Comparison of ENCODE assay signal across 26 cellular contexts in the genomic region with DNA sequence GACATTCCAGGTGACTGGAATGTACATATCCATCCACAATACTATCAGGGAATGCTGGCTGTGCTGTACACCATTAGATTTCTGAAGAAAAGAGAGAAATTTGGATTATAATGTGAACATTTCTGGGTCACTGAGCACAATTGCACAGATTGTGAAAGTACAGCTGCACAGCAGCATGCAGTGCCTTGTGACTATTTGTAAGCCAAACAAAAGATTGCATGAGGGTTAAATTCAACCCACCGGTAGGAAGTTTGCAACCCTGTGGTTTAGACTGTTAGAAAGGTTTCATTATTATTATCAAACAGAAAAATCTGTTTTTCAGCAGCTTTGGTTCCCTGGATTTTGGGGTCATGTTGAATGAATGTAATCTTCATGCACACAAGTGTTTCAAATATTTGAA. TPM values are rescaled to one million over a fixed set of nuclear protein-coding genes. Genes with fewer than 3 reads are reported as not detected.
DNase-seq lines count a peak whose midpoint lies in the region; ATAC-seq, FAIRE-seq and TF ChIP-seq lines count a peak whose summit lies in the region.
"Had no signal": no experiment of that assay in that cellular context is flagged by ENCODE, and none has a peak within 500 bp of the region (broad histone marks: within the 10 kb centered on the region; RNA-seq: fewer than 3 reads in every experiment).

No MANE protein-coding gene starts in this region.

- H2BK5ac ChIP-seq in IMR-90 (ENCODE audit: low read depth, low read length, poor library complexity, severe bottlenecking) (no peak overlapping the region), neuronal stem cell (ENCODE audit: low read length) (no peak overlapping the region)

- no peak overlapping the region for H4K91ac ChIP-seq in IMR-90 (ENCODE audit: insufficient read depth, low read depth, low read length)
- no peak overlapping the region for H4K91ac ChIP-seq in neuronal stem cell (ENCODE audit: low read depth, low read length, poor library complexity)

- no peak for ATAC-seq in IMR-90 (ENCODE audit: low read depth)
- ATAC-seq in activated CD8-positive, alpha-beta T cell treated with anti-CD3 and anti-CD28 coated beads for 36 hours, result peak; percentile 24
- no peak for ATAC-seq in HG02938 (IDR thresholded peaks at IDR 0.05; ENCODE audit: unreplicated experiment)
- ATAC-seq: HepG2, WTC11 had no signal

- BruUV-seq in IMR-90 (replicated peaks; lab: Mats Ljungman, UMichigan), result no TSS peak

- no peak overlapping the region for H3K4me3 ChIP-seq in IMR-90 (ENCODE audit: insufficient read depth, low read depth, low read length)
- H3K4me3 ChIP-seq in neuronal stem cell (ENCODE audit: low read length in 2 of 2), result no peak overlapping the region
- H3K4me3 ChIP-seq: tibial nerve had no signal

- FAIRE-seq in urothelium cell line (lab: Jason Lieb, UNC), result no peak
- FAIRE-seq: GM12892, HepG2, kidney had no signal

- H3K9me3 Mint-ChIP-seq in activated CD8-positive, alpha-beta T cell treated with anti-CD3 and anti-CD28 coated beads for 36 hours, result peaks cover 9% of the 10 kb centered on the region
- H3K9me3 Mint-ChIP-seq: central memory CD8-positive, alpha-beta T cell had no signal

- H3K4me1 Mint-ChIP-seq in activated CD8-positive, alpha-beta T cell treated with anti-CD3 and anti-CD28 coated beads for 36 hours (ENCODE audit: low read depth), result peaks cover 14% of the 10 kb centered on the region
- H3K4me1 Mint-ChIP-seq: central memory CD8-positive, alpha-beta T cell had no signal

- no peaks in the 10 kb centered on the region for H3K36me3 ChIP-seq in IMR-90 (ENCODE audit: control insufficient read depth, insufficient read depth, low read length)
- no peaks in the 10 kb centered on the region for H3K36me3 ChIP-seq in neuronal stem cell (replicated peaks in 1 of 2; ENCODE audit: control insufficient read depth in 2 of 2, insufficient read depth in 2 of 2, low read length in 2 of 2)
- H3K36me3 ChIP-seq: tibial nerve had no signal

- H2BK15ac ChIP-seq in IMR-90 (ENCODE audit: low read depth, low read length) (no peak overlapping the region), neuronal stem cell (ENCODE audit: low read length) (no peak overlapping the region)

- H3K18ac ChIP-seq in IMR-90 (ENCODE audit: low read depth, low read length), result no peak overlapping the region
- no peak overlapping the region for H3K18ac ChIP-seq in neuronal stem cell (ENCODE audit: low read length)

- DNase-seq in SKM-1 treated with dmso at 0.1 percent for 144 hours (lab: John Stamatoyannopoulos, UW; ENCODE audit: unreplicated experiment), result peak; percentile 12
- DNase-seq in SKM-1 (lab: John Stamatoyannopoulos, UW; ENCODE audit: unreplicated experiment), result no peak
- peak; percentile 5 for DNase-seq in IMR-90
- DNase-seq in activated CD8-positive, alpha-beta T cell treated with anti-CD3 and anti-CD28 coated beads for 36 hours, result no peak
- DNase-seq in neuronal stem cell (ENCODE audit: low spot score), result peak; percentile 18
- no peak for DNase-seq in urothelium cell line (ENCODE audit: low spot score)
- no peak for DNase-seq in NCI-H1436 treated with DMSO at 0.1 percent for 48 hours (lab: John Stamatoyannopoulos, UW)
- DNase-seq: activated effector memory CD4-positive, alpha-beta T cell treated with anti-CD3 and anti-CD28 coated beads, Interleukin-2, amount 50 U/mL, for 16 hours; amniotic stem cell; effector memory CD4-positive, alpha-beta T cell; GDM1; hippocampal formation; kidney; MM.1S; NCI-H2029 treated with DMSO at 0.1 percent for 48 hours; NCI-H510A; SHP77; stimulated activated naive B cell treated with anti-CD40 and anti-IgM and Interleukin-4, amounts not matched to agents 10 μg/mL and 1 μg/mL and 100 μg/mL, for 72 hours had no signal

- no peak overlapping the region for H2BK20ac ChIP-seq in IMR-90 (ENCODE audit: low read depth, low read length)

- H3K23ac ChIP-seq in IMR-90 (ENCODE audit: low read depth, low read length) (no peak overlapping the region), neuronal stem cell (ENCODE audit: low read depth, low read length, poor library complexity) (no peak overlapping the region)

- H3K9me3 ChIP-seq in IMR-90 (ENCODE audit: control insufficient read depth, insufficient read depth, low read length) (no peaks in the 10 kb centered on the region), neuronal stem cell (replicated peaks in 1 of 2; ENCODE audit: control insufficient read depth in 2 of 2, insufficient read depth in 1 of 2, low read depth in 1 of 2, low read length in 2 of 2) (peaks cover 5 to 7% of the 10 kb centered on the region in 2 donors)

- H2BK120ac ChIP-seq in IMR-90 (ENCODE audit: low read depth, low read length) (no peak overlapping the region), neuronal stem cell (ENCODE audit: low read depth, low read length) (no peak overlapping the region)

- dilution Hi-C loops in IMR-90 (cut with HindIII; ENCODE audit: low sequenced_read_pairs, unreplicated experiment), result no loop called here

- peaks cover 2% of the 10 kb centered on the region for H3K9me1 ChIP-seq in IMR-90 (ENCODE audit: insufficient read depth, low read length)

- no peak overlapping the region for H2AK9ac ChIP-seq in IMR-90 (replicated peaks; ENCODE audit: low read depth, low read length, poor library complexity)

- no peak overlapping the region for H3K27ac ChIP-seq in IMR-90 (ENCODE audit: insufficient read depth, low read length)
- peak overlapping the region; percentile 63 for H3K27ac ChIP-seq in neuronal stem cell (replicated peaks; ENCODE audit: low read length)
- H3K27ac ChIP-seq: tibial nerve had no signal

- no peak overlapping the region for H3K9ac ChIP-seq in IMR-90 (ENCODE audit: low read depth, low read length)
- no peak overlapping the region for H3K9ac ChIP-seq in neuronal stem cell (ENCODE audit: low read depth, low read length, poor library complexity)

- H4K8ac ChIP-seq in IMR-90 (ENCODE audit: low read depth in 2 of 2, low read length in 2 of 2) (no peak overlapping the region), neuronal stem cell (ENCODE audit: low read depth, low read length) (no peak overlapping the region)

- no peak for TF ChIP-seq RAD21 in IMR-90 (IDR thresholded peaks at IDR 0.05; ENCODE audit: low read length)

- TF ChIP-seq POLR2A in IMR-90 (IDR thresholded peaks at IDR 0.05; ENCODE audit: low read depth, low read length), result no peak

- no peak overlapping the region for H3K4me2 ChIP-seq in IMR-90 (ENCODE audit: low read depth, low read length)
- no peak overlapping the region for H3K4me2 ChIP-seq in neuronal stem cell (ENCODE audit: insufficient read depth, low read length, poor library complexity, severe bottlenecking)

- no peak overlapping the region for H2AK5ac ChIP-seq in IMR-90 (ENCODE audit: low read depth, low read length)
- no peak overlapping the region for H2AK5ac ChIP-seq in neuronal stem cell (ENCODE audit: low read depth, low read length)

- H3K27me3 Mint-ChIP-seq in activated CD8-positive, alpha-beta T cell treated with anti-CD3 and anti-CD28 coated beads for 36 hours, result peaks cover 2% of the 10 kb centered on the region
- H3K27me3 Mint-ChIP-seq: central memory CD8-positive, alpha-beta T cell; memory B cell; progenitor cell of endocrine pancreas; stimulated activated naive B cell treated with anti-CD40 and anti-IgM and Interleukin-4, amounts not matched to agents 10 μg/mL and 1 μg/mL and 100 μg/mL, for 72 hours had no signal

- H4K5ac ChIP-seq in IMR-90 (ENCODE audit: low read depth, low read length), result no peak overlapping the region

- no peak overlapping the region for H3K27ac Mint-ChIP-seq in activated CD8-positive, alpha-beta T cell treated with anti-CD3 and anti-CD28 coated beads for 36 hours
- H3K27ac Mint-ChIP-seq: memory B cell; progenitor cell of endocrine pancreas; stimulated activated naive B cell treated with anti-CD40 and anti-IgM and Interleukin-4, amounts not matched to agents 10 μg/mL and 1 μg/mL and 100 μg/mL, for 72 hours; WTC11 had no signal

- H3K56ac ChIP-seq in IMR-90 (ENCODE audit: extremely low read depth, insufficient read depth, low read length), result no peak overlapping the region

- H3K27me3 ChIP-seq in IMR-90 (ENCODE audit: control insufficient read depth, insufficient read depth, low read length), result no peaks in the 10 kb centered on the region
- H3K27me3 ChIP-seq in neuronal stem cell (ENCODE audit: control insufficient read depth in 3 of 3, insufficient read depth in 3 of 3, low read depth in 1 of 3, low read length in 3 of 3), result peaks cover 0 to 50% (median 0%) of the 10 kb centered on the region in 3 experiments
- H3K27me3 ChIP-seq: tibial nerve had no signal

- intact Hi-C loops in IMR-90 (cut with micrococcal nuclease), result no loop called here
- intact Hi-C loops in activated CD8-positive, alpha-beta T cell treated with anti-CD3 and anti-CD28 coated beads for 36 hours (cut with micrococcal nuclease), result no loop called here

- H3K14ac ChIP-seq in IMR-90 (replicated peaks; ENCODE audit: low read depth, low read length) (no peak overlapping the region), neuronal stem cell (ENCODE audit: low read length) (no peak overlapping the region)

- CTCF ChIA-PET in IMR-90 (lab: Yijun Ruan, JAX), result interaction anchor here (0.6 to 0.8 kb wide), 2 partner anchors 1427 to 1855 kb away, joined by 3 read pairs; no protein-coding TSS in a partner anchor
- CTCF ChIA-PET in activated CD8-positive, alpha-beta T cell treated with anti-CD3 and anti-CD28 coated beads for 36 hours (lab: Charles Lee), result no interaction called here

- H2AFZ ChIP-seq in IMR-90 (replicated peaks; ENCODE audit: low read length, poor library complexity) (no peak overlapping the region), neuronal stem cell (ENCODE audit: low read length) (no peak overlapping the region)

- no peak overlapping the region for H3K4me3 Mint-ChIP-seq in activated CD8-positive, alpha-beta T cell treated with anti-CD3 and anti-CD28 coated beads for 36 hours
- H3K4me3 Mint-ChIP-seq: central memory CD8-positive, alpha-beta T cell; memory B cell; stimulated activated naive B cell treated with anti-CD40 and anti-IgM and Interleukin-4, amounts not matched to agents 10 μg/mL and 1 μg/mL and 100 μg/mL, for 72 hours; WTC11 had no signal

- no CpG with 5 or more reads among the region's 1 CpG for WGBS in IMR-90 (ENCODE audit: extremely low coverage in 2 of 2, insufficient read length in 1 of 2), 2 experiments
- WGBS in neuronal stem cell (ENCODE audit: extremely low coverage in 2 of 2, insufficient read length in 2 of 2, insufficient replicate concordance in 1 of 2), 2 donors, result no CpG with 5 or more reads among the region's 1 CpG

- no peak overlapping the region for H3K4ac ChIP-seq in IMR-90 (ENCODE audit: low read depth, low read length)
- H3K4ac ChIP-seq in neuronal stem cell (ENCODE audit: low read length), result no peak overlapping the region

- H2BK12ac ChIP-seq in neuronal stem cell (ENCODE audit: low read length), result no peak overlapping the region

- no peaks in the 10 kb centered on the region for H4K20me1 ChIP-seq in IMR-90 (ENCODE audit: insufficient read depth, low read length)

- H3K79me1 ChIP-seq in IMR-90 (ENCODE audit: low read depth in 1 of 2, low read length in 2 of 2), result no peaks in the 10 kb centered on the region
- H3K79me1 ChIP-seq in neuronal stem cell (ENCODE audit: low read depth, low read length), result no peaks in the 10 kb centered on the region

- H3K36me3 Mint-ChIP-seq in activated CD8-positive, alpha-beta T cell treated with anti-CD3 and anti-CD28 coated beads for 36 hours (ENCODE audit: low read depth), result no peaks in the 10 kb centered on the region

- POLR2A ChIA-PET in IMR-90 (lab: Charles Lee; ENCODE audit: unreplicated experiment), result no interaction called here
- POLR2A ChIA-PET in activated CD8-positive, alpha-beta T cell treated with anti-CD3 and anti-CD28 coated beads for 36 hours (lab: Charles Lee), result no interaction called here

- TF ChIP-seq CTCF in IMR-90 (conservative IDR thresholded peaks at IDR 0.05; ENCODE audit: low read depth, low read length), result no peak
- no peak for TF ChIP-seq CTCF in activated CD8-positive, alpha-beta T cell treated with anti-CD3 and anti-CD28 coated beads for 36 hours (IDR thresholded peaks at IDR 0.05)

- in situ Hi-C loops in IMR-90 (cut with MboI; ENCODE audit: low sequenced_read_pairs), result no loop called here

- H3K4me1 ChIP-seq in IMR-90 (ENCODE audit: control insufficient read depth, insufficient read depth, low read length) (peaks cover 2% of the 10 kb centered on the region; the same call in 1 of the 2 replicates), neuronal stem cell (ENCODE audit: control insufficient read depth in 2 of 2, insufficient read depth in 1 of 2, low read depth in 1 of 2, low read length in 2 of 2) (peaks cover 0 to 6% of the 10 kb centered on the region in 2 donors)

RNA-seq across cellular contexts. Expression of gene DDIT4L, which starts 24.5 kb away (rescaled TPM):
- total RNA-seq in IMR-90 (2012; rRNA removed), result 3.9 and 7.8 TPM in 2 replicates
- polyA plus RNA-seq in IMR-90 (2012; rRNA removed), result 2.2 and 3.1 TPM in 2 replicates
- 0.37 and 0.63 TPM in 2 replicates for polyA plus RNA-seq in IMR-90 (2012; cell fraction: cytosol; rRNA removed)
- 0.21 and 1.9 TPM in 2 replicates for polyA plus RNA-seq in IMR-90 (2012; cell fraction: nucleus; rRNA removed; ENCODE audit: low replicate concordance)
- under 1 TPM; 0.63 to 0.95 TPM for total RNA-seq in activated CD8-positive, alpha-beta T cell treated with anti-CD3 and anti-CD28 coated beads for 36 hours
- 10.1 TPM for polyA plus RNA-seq in neuronal stem cell (2013, experiment 1 of 2)
- 10.3 TPM for polyA plus RNA-seq in neuronal stem cell (2013, experiment 2 of 2)
- total RNA-seq: HepG2 had no signal
- polyA plus RNA-seq: HepG2 had no signal

Comparison
In these comparisons a context has a peak if more than half of its experiments do, and no peak if none do; other contexts are left out.
1. DNase-seq: peak in SKM-1 treated with dmso at 0.1 percent for 144 hours (single experiment), IMR-90 (single experiment) and neuronal stem cell (single experiment); none in SKM-1 (single experiment), activated CD8-positive, alpha-beta T cell treated with anti-CD3 and anti-CD28 coated beads for 36 hours (single experiment), urothelium cell line (single experiment) and NCI-H1436 treated with DMSO at 0.1 percent for 48 hours (single experiment).